2 cellular contexts compared by ENCODE assay signal in genomic region chr9:36864491-36865410, GRCh38.
TF ChIP-seq lines count a peak whose summit lies in the region.

No MANE protein-coding gene starts in this region.

TF ChIP-seq in H1, 55 proteins besides CTCF, POLR2A, EP300 and RAD21:
- TF ChIP-seq E2F6 (IDR thresholded peaks at IDR 0.05): 0 out of 2 replicates have a peak, but pooled peaks have one; percentile 60
- peak; percentile 49; the same call in 1 of the 2 replicates for TF ChIP-seq MAX (IDR thresholded peaks at IDR 0.05)
- no peak for TF ChIP-seq SIX5 (IDR thresholded peaks at IDR 0.05; ENCODE audit: low read depth, low read length)
- peak; percentile 9 for TF ChIP-seq NANOG (IDR thresholded peaks at IDR 0.05; ENCODE audit: insufficient read depth, low read depth, low read length, poor library complexity, severe bottlenecking)
- TF ChIP-seq RBBP5 (IDR thresholded peaks at IDR 0.05; ENCODE audit: borderline replicate concordance, low read depth, low read length): no peak; the same call in 1 of the 2 replicates

TF ChIP-seq in neural cell, 6 proteins besides CTCF, POLR2A, EP300 and RAD21:
- no peak for TF ChIP-seq EZH2 (IDR thresholded peaks at IDR 0.05; ENCODE audit: borderline replicate concordance, insufficient read depth, low read length, poor library complexity, severe bottlenecking)
- no peak for TF ChIP-seq MXI1 (conservative IDR thresholded peaks at IDR 0.05; ENCODE audit: poor library complexity, severe bottlenecking)
- no peak for TF ChIP-seq POLR2AphosphoS5 (IDR thresholded peaks at IDR 0.05)
- no peak for TF ChIP-seq REST (IDR thresholded peaks at IDR 0.05; ENCODE audit: borderline replicate concordance)
- no peak for TF ChIP-seq TAF1 (IDR thresholded peaks at IDR 0.05; ENCODE audit: low read depth)
- no peak for TF ChIP-seq SMC3 (conservative IDR thresholded peaks at IDR 0.05; ENCODE audit: poor library complexity)
